13 cellular contexts compared by ENCODE assay signal in genomic region chr7:131061818-131062217, GRCh38.
"Had no signal": no experiment of that assay in that cellular context is flagged by ENCODE, and none has a peak within 500 bp of the region (broad histone marks: within the 10 kb centered on the region; RNA-seq: fewer than 3 reads in every experiment).

No MANE protein-coding gene starts in this region.

- H3K4me3 ChIP-seq: spleen, suprapubic skin had no signal

- DNase-seq: activated B cell treated with CpG ODN at 0.5 μM for 24 hours; central memory CD4-positive, alpha-beta T cell; dermis blood vessel endothelial cell; glutamatergic neuron; left colon; posterior cingulate gyrus; spleen; stimulated activated naive CD4-positive, alpha-beta T cell treated with Interleukin-2 at 50 U/mL for 16 hours had no signal

- H3K4me3 Mint-ChIP-seq: activated B cell treated with CpG ODN at 0.5 μM for 24 hours; activated CD4-positive, alpha-beta T cell treated with anti-CD3 and anti-CD28 coated beads, Interleukin-2, amount 10 ng/mL, durations not matched to agents 7 days and 5 days; activated naive CD4-positive, alpha-beta T cell treated with anti-CD3 and anti-CD28 coated beads, Interleukin-2, amount 10 ng/mL, durations not matched to agents 7 days and 5 days; type B pancreatic cell had no signal

- H3K27me3 Mint-ChIP-seq: activated B cell treated with CpG ODN at 0.5 μM for 24 hours; activated CD4-positive, alpha-beta T cell treated with anti-CD3 and anti-CD28 coated beads, Interleukin-2, amount 10 ng/mL, durations not matched to agents 7 days and 5 days; activated naive CD4-positive, alpha-beta T cell treated with anti-CD3 and anti-CD28 coated beads, Interleukin-2, amount 10 ng/mL, durations not matched to agents 7 days and 5 days; type B pancreatic cell had no signal

- H3K27ac Mint-ChIP-seq: activated B cell treated with CpG ODN at 0.5 μM for 24 hours; activated CD4-positive, alpha-beta T cell treated with anti-CD3 and anti-CD28 coated beads, Interleukin-2, amount 10 ng/mL, durations not matched to agents 7 days and 5 days; type B pancreatic cell had no signal

- H3K9me3 Mint-ChIP-seq: activated B cell treated with CpG ODN at 0.5 μM for 24 hours; activated T-helper 2 cell treated with anti-CD3 and anti-CD28 coated beads, Interferon-gamma antibody, Interleukin-2, Interleukin-4, amounts not matched to agents 10 μg/mL and 5 μg/mL and 100 μg/mL, durations not matched to agents 14 hours and 24 hours and 36 hours; type B pancreatic cell had no signal

- H3K36me3 ChIP-seq: suprapubic skin had no signal

- H3K9me3 ChIP-seq: spleen, suprapubic skin had no signal

- H3K36me3 Mint-ChIP-seq: type B pancreatic cell had no signal

- H3K27me3 ChIP-seq: spleen, suprapubic skin had no signal

- H3K27ac ChIP-seq: suprapubic skin had no signal
